Comparison of ENCODE assay signal across 1 cellular context in the genomic region with DNA sequence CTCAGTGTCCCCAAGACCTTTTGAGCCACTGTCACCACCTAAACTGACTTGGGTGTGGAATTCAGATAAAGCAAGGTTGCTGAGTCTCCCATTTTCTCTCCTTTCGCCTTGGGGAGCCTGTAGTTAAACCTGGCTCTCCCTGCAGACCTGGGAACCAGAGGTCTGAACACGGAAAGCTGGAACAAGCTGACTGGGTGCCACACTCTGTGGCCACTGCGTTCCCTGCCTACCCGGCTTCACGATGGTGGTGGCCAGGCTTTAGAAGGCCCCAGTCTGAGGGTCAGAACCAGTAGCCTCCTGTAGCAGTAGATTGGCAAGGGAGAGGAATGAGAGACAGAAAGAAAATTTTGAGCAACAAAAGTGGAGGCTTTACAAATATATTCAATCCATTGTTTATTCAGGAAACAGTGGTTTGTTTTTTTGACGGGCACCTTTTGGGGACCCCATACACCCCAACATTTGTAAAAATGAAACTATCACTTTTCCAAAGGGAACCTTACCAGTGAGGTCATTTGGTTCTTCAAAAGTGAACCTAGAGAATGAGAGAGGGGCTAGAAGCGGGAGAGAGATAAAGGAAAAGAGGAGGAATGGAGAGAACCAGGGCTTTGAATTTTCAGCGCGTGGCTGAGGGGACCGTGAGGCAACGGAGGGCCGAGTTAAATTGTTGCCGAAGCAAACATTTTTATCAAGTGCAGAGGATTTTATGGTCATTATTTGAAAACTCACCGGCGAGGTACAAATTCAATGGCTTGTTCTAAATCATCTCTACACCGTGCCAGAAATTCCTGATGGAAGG.
TF ChIP-seq lines count a peak whose summit lies in the region.

No MANE protein-coding gene starts in this region.

TF ChIP-seq in WTC11, 78 proteins besides CTCF, POLR2A, EP300 and RAD21 (continued from another document):
- TF ChIP-seq ZNF281 (CRISPR knock-in tag; IDR thresholded peaks at IDR 0.05) (no peak), ESRRA (CRISPR knock-in tag; IDR thresholded peaks at IDR 0.05; ENCODE audit: borderline replicate concordance) (no peak), TEAD1 (CRISPR knock-in tag; IDR thresholded peaks at IDR 0.05) (no peak), ELF4 (CRISPR knock-in tag; IDR thresholded peaks at IDR 0.05; ENCODE audit: low read depth) (no peak), ZNF138 (CRISPR knock-in tag; conservative IDR thresholded peaks at IDR 0.05) (no peak), MAX (CRISPR knock-in tag; IDR thresholded peaks at IDR 0.05) (no peak), ZNF121 (CRISPR knock-in tag; IDR thresholded peaks at IDR 0.05) (no peak), JAZF1 (CRISPR knock-in tag; IDR thresholded peaks at IDR 0.05) (no peak)
- TF ChIP-seq, protein P1, sequence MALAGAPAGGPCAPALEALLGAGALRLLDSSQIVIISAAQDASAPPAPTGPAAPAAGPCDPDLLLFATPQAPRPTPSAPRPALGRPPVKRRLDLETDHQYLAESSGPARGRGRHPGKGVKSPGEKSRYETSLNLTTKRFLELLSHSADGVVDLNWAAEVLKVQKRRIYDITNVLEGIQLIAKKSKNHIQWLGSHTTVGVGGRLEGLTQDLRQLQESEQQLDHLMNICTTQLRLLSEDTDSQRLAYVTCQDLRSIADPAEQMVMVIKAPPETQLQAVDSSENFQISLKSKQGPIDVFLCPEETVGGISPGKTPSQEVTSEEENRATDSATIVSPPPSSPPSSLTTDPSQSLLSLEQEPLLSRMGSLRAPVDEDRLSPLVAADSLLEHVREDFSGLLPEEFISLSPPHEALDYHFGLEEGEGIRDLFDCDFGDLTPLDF (CRISPR knock-in tag; IDR thresholded peaks at IDR 0.05), result no peak
